8 cellular contexts compared by ENCODE assay signal in genomic region chr2:27032495-27033252, GRCh38. TPM values are rescaled to one million over a fixed set of nuclear protein-coding genes. Genes with fewer than 3 reads are reported as not detected.
DNase-seq lines count a peak whose midpoint lies in the region; ATAC-seq and TF ChIP-seq lines count a peak whose summit lies in the region.

TSS of gene TMEM214 (plus strand) at chr2:27032965. CDS start at chr2:27033016, 51 bp downstream.

- H3K9me3 ChIP-seq in BLaER1: no peaks in the 10 kb centered on the region
- no peaks in the 10 kb centered on the region for H3K9me3 ChIP-seq in liver (ENCODE audit: control insufficient read depth in 4 of 4, low read length in 3 of 4)

- H3K36me3 ChIP-seq in BLaER1 (peaks cover 49% of the 10 kb centered on the region), liver (ENCODE audit: control insufficient read depth in 4 of 4, insufficient read depth in 3 of 4, low read depth in 1 of 4, low read length in 3 of 4) (peaks cover 6 to 32% (median 23%) of the 10 kb centered on the region in 4 donors)

- H3K9ac ChIP-seq in BLaER1: peak within 1 kb of the TSS; percentile 90
- H3K9ac ChIP-seq in liver (ENCODE audit: low read depth in 1 of 2, low read length in 2 of 2): peak within 1 kb of the TSS; percentile 58 to 88

- H3K27ac ChIP-seq in BLaER1 (peak within 1 kb of the TSS; percentile 87), liver (ENCODE audit: low read depth in 1 of 2, low read length in 2 of 2) (peak within 1 kb of the TSS; percentile 77 to 80)

- peaks cover 16% of the 10 kb centered on the region; the same call in 1 of the 2 replicates for H4K20me1 ChIP-seq in BLaER1

- no peak for TF ChIP-seq CTCF in liver (IDR thresholded peaks at IDR 0.05; ENCODE audit: low read depth, low read length, missing input control)

- WGBS in liver: under 1% methylated on average over 76 of the region's 76 CpGs

- H3K4me1 ChIP-seq in BLaER1 (peaks cover 36% of the 10 kb centered on the region), liver (ENCODE audit: control insufficient read depth in 4 of 4, insufficient read depth in 4 of 4, low read length in 3 of 4) (peaks cover 2 to 16% (median 11%) of the 10 kb centered on the region in 4 donors)

- no peak for TF ChIP-seq RAD21 in liver (IDR thresholded peaks at IDR 0.05)

- H3K27me3 ChIP-seq in BLaER1: no peaks in the 10 kb centered on the region
- no peaks in the 10 kb centered on the region for H3K27me3 ChIP-seq in liver (ENCODE audit: control insufficient read depth in 4 of 4, insufficient read depth in 4 of 4, low read length in 3 of 4)

- H3K4me3 ChIP-seq in BLaER1: peak within 1 kb of the TSS; percentile 88
- H3K4me3 ChIP-seq in liver (ENCODE audit: low read depth in 1 of 3, low read length in 3 of 3): peak within 1 kb of the TSS; percentile 85 to 90 (median 88)

- ATAC-seq in HG03439 (IDR thresholded peaks at IDR 0.05; ENCODE audit: unreplicated experiment): peak; percentile 81

- H3K4me2 ChIP-seq in BLaER1: peak within 1 kb of the TSS; percentile 95

- DNase-seq in GM19238 (ENCODE audit: insufficient read length, low spot score): peak; percentile 97
- DNase-seq in NCI-H524 treated with DMSO at 0.1 percent for 48 hours (lab: John Stamatoyannopoulos, UW): peak; percentile 29
- peak; percentile 70 for DNase-seq in activated CD4-positive, alpha-beta T cell treated with anti-CD3 and anti-CD28 coated beads, Interleukin-2, amount 50 U/mL, for 1 hour
- DNase-seq in dermis blood vessel endothelial cell: peak; percentile 92
- peak; percentile 81 for DNase-seq in stimulated activated CD4-positive, alpha-beta T cell treated with anti-CD3 and anti-CD28 coated beads, Interleukin-4, amount 100 ng/mL, for 24 hours

TF ChIP-seq in liver, 16 proteins besides CTCF, POLR2A, EP300 and RAD21:
- TF ChIP-seq ATF3 (IDR thresholded peaks at IDR 0.05) (no peak), FOXA2 (IDR thresholded peaks at IDR 0.05) (peak; percentile 4), REST (IDR thresholded peaks at IDR 0.05) (no peak), GABPA (IDR thresholded peaks at IDR 0.05 in 1 of 2, conservative IDR thresholded peaks at IDR 0.05 in 1 of 2) (peak in 1 of 2 donors; percentile 70), SP1 (IDR thresholded peaks at IDR 0.05) (peak; percentile 7), TAF1 (conservative IDR thresholded peaks at IDR 0.05) (no peak), HNF4G (IDR thresholded peaks at IDR 0.05) (no peak), YY1 (IDR thresholded peaks at IDR 0.05) (peak; percentile 56)

RNA-seq across cellular contexts. Expression of gene TMEM214, which starts in this region (rescaled TPM):
- total RNA-seq in dermis blood vessel endothelial cell: 23.5 and 33.4 TPM in 2 replicates
- 10 to 100 TPM; 17.1 to 48.4 TPM for total RNA-seq in liver
- 10 to 100 TPM; 28.3 to 53.4 TPM for polyA plus RNA-seq in liver

Comparison
In these comparisons a context has a peak if more than half of its experiments do, and no peak if none do; other contexts are left out.
1. Peak in every context shown above with its lines: DNase-seq, ATAC-seq, H3K4me3 ChIP-seq and H3K27ac ChIP-seq.
2. DNase-seq: peak in every context shown above with its lines; median percentile 97 in GM19238; 92 in dermis blood vessel endothelial cell; 81 in stimulated activated CD4-positive, alpha-beta T cell treated with anti-CD3 and anti-CD28 coated beads, Interleukin-4, amount 100 ng/mL, for 24 hours; 70 in activated CD4-positive, alpha-beta T cell treated with anti-CD3 and anti-CD28 coated beads, Interleukin-2, amount 50 U/mL, for 1 hour; 29 in NCI-H524 treated with DMSO at 0.1 percent for 48 hours.